Comparison of ENCODE assay signal across 15 cellular contexts in the genomic region with DNA sequence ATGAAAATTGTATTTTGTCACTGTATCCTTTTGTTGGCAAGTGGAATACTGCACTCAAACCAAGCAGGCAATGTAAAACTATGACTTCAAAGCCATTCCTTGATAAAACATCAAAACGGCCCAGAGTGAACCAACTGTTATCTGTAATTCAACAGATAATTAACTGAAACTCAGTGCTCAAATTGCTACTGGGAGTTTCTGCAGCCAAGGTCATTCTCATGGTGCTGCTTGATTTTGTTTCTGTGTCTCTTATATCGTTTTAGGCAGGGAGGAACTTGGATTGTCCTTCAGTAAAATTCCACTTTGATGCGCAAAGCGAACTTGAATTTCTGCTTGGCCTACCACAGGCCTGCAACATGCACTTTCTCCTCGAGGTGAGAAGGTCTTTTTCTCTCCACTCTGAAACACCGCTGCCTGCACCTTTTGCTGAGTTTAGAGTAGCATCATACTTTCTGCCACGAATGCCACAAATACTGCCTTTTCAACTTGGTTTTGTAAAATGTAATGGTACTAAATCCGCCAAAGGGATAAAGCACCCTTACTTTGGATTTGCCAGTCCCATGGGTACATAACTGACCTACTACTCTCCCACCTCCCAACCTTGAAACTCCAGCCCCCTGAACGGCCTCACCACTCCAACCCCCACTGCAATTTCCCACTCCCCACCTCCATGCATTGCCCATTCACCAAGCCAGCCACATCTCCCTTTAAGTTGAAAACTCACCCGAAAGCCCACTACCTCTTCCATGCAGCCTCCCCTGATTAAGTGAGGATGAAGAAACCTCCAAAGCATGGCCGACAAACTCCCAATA.
A peak's percentile ranks its signal among the peaks of the same experiment; 100 is the strongest.
DNase-seq lines count a peak whose midpoint lies in the region; ATAC-seq and TF ChIP-seq lines count a peak whose summit lies in the region.
"Had no signal": no experiment of that assay in that cellular context is flagged by ENCODE, and none has a peak within 500 bp of the region (broad histone marks: within the 10 kb centered on the region; RNA-seq: fewer than 3 reads in every experiment).

No MANE protein-coding gene starts in this region.

- TF ChIP-seq CTCF in mesothelial cell of epicardium (IDR thresholded peaks at IDR 0.05; ENCODE audit: unreplicated experiment) (no peak), mucosa of descending colon (IDR thresholded peaks at IDR 0.05) (no peak)

- H3K9me3 Mint-ChIP-seq in CD8-positive, alpha-beta memory T cell: no peaks in the 10 kb centered on the region
- H3K9me3 Mint-ChIP-seq in activated naive CD8-positive, alpha-beta T cell treated with anti-CD3 and anti-CD28 coated beads for 36 hours: peaks cover 4% of the 10 kb centered on the region
- H3K9me3 Mint-ChIP-seq in mesothelial cell of epicardium: no peaks in the 10 kb centered on the region
- H3K9me3 Mint-ChIP-seq: CD4-positive, alpha-beta T cell had no signal

- H3K36me3 ChIP-seq in CD8-positive, alpha-beta memory T cell (ENCODE audit: insufficient read depth, low read length): no peaks in the 10 kb centered on the region
- H3K36me3 ChIP-seq in HUES48 (ENCODE audit: control insufficient read depth, insufficient read depth, low read length) (no peaks in the 10 kb centered on the region), mucosa of descending colon (ENCODE audit: low read depth) (no peaks in the 10 kb centered on the region)
- H3K36me3 ChIP-seq: esophagus muscularis mucosa, heart left ventricle, tibial artery had no signal

- H3K4me1 ChIP-seq in CD8-positive, alpha-beta memory T cell (ENCODE audit: insufficient read depth, low read length): no peaks in the 10 kb centered on the region
- peaks cover 21% of the 10 kb centered on the region for H3K4me1 ChIP-seq in HUES48 (ENCODE audit: control insufficient read depth, insufficient read depth, low read length)
- H3K4me1 ChIP-seq in mucosa of descending colon (ENCODE audit: low read depth): peaks cover 17% of the 10 kb centered on the region
- H3K4me1 ChIP-seq: psoas muscle had no signal

- peaks cover 0 to 5% (median 0%) of the 10 kb centered on the region in 3 donors for H3K4me1 Mint-ChIP-seq in CD8-positive, alpha-beta memory T cell
- H3K4me1 Mint-ChIP-seq in activated naive CD8-positive, alpha-beta T cell treated with anti-CD3 and anti-CD28 coated beads for 36 hours: peaks cover 23% of the 10 kb centered on the region
- H3K4me1 Mint-ChIP-seq in mesothelial cell of epicardium: peaks cover 35% of the 10 kb centered on the region

- CTCF ChIA-PET in CD8-positive, alpha-beta memory T cell (lab: Charles Lee): no interaction called here

- DNase-seq in CD8-positive, alpha-beta memory T cell: no peak
- no peak for DNase-seq in activated naive CD8-positive, alpha-beta T cell treated with anti-CD3 and anti-CD28 coated beads for 36 hours
- DNase-seq in mesothelial cell of epicardium (ENCODE audit: low spot score in 2 of 2, unreplicated experiment in 2 of 2) (no peak), mucosa of descending colon (no peak), NCI-H2029 treated with DMSO at 0.1 percent for 48 hours (lab: John Stamatoyannopoulos, UW) (no peak), NCI-H1694 treated with DMSO at 0.1 percent for 48 hours (lab: John Stamatoyannopoulos, UW) (no peak)
- no peak for DNase-seq in activated CD4-positive, alpha-beta T cell treated with anti-CD3 and anti-CD28 coated beads, Interleukin-2, amount 50 U/mL, for 48 hours
- DNase-seq: CD4-positive, alpha-beta T cell; heart left ventricle; NCI-H2081; NCI-H774; psoas muscle; tibial artery had no signal

- H3K9me3 ChIP-seq in CD8-positive, alpha-beta memory T cell (ENCODE audit: low read length): no peaks in the 10 kb centered on the region
- H3K9me3 ChIP-seq in HUES48 (ENCODE audit: control insufficient read depth, insufficient read depth, low read length): no peaks in the 10 kb centered on the region
- no peaks in the 10 kb centered on the region for H3K9me3 ChIP-seq in mucosa of descending colon
- H3K9me3 ChIP-seq: esophagus muscularis mucosa, heart left ventricle, psoas muscle, tibial artery had no signal

- no peaks in the 10 kb centered on the region for H3K27me3 ChIP-seq in CD8-positive, alpha-beta memory T cell (ENCODE audit: insufficient read depth, low read length, poor library complexity, severe bottlenecking)
- no peaks in the 10 kb centered on the region for H3K27me3 ChIP-seq in HUES48 (ENCODE audit: control insufficient read depth, insufficient read depth, low read length)
- H3K27me3 ChIP-seq: esophagus muscularis mucosa, heart left ventricle, tibial artery had no signal

- peak overlapping the region; percentile 97 for H3K27ac ChIP-seq in CD8-positive, alpha-beta memory T cell (ENCODE audit: low read depth, low read length)
- peak overlapping the region; percentile 44 for H3K27ac ChIP-seq in HUES48 (ENCODE audit: low read depth, low read length)
- H3K27ac ChIP-seq: esophagus muscularis mucosa, psoas muscle, tibial artery had no signal

- POLR2A ChIA-PET in CD8-positive, alpha-beta memory T cell (lab: Charles Lee): no interaction called here

- H3K27ac Mint-ChIP-seq in CD8-positive, alpha-beta memory T cell: peak overlapping the region in 1 of 8 donors; percentile 4
- peak overlapping the region; percentile 28 for H3K27ac Mint-ChIP-seq in activated naive CD8-positive, alpha-beta T cell treated with anti-CD3 and anti-CD28 coated beads for 36 hours
- peak overlapping the region; percentile 80 for H3K27ac Mint-ChIP-seq in mesothelial cell of epicardium
- H3K27ac Mint-ChIP-seq: CD4-positive, alpha-beta T cell had no signal

- peaks cover 0 to 4% of the 10 kb centered on the region in 2 donors for H3K27me3 Mint-ChIP-seq in CD8-positive, alpha-beta memory T cell
- no peaks in the 10 kb centered on the region for H3K27me3 Mint-ChIP-seq in activated naive CD8-positive, alpha-beta T cell treated with anti-CD3 and anti-CD28 coated beads for 36 hours
- no peaks in the 10 kb centered on the region for H3K27me3 Mint-ChIP-seq in mesothelial cell of epicardium (ENCODE audit: low read depth)
- H3K27me3 Mint-ChIP-seq: CD4-positive, alpha-beta T cell had no signal

- H3K4me3 ChIP-seq in CD8-positive, alpha-beta memory T cell (ENCODE audit: low read length): peak overlapping the region; percentile 14
- H3K4me3 ChIP-seq in HUES48 (ENCODE audit: low read depth, low read length) (no peak overlapping the region), mucosa of descending colon (no peak overlapping the region)
- H3K4me3 ChIP-seq: esophagus muscularis mucosa, heart left ventricle, psoas muscle, tibial artery had no signal

- no peaks in the 10 kb centered on the region for H3K36me3 Mint-ChIP-seq in CD8-positive, alpha-beta memory T cell
- no peaks in the 10 kb centered on the region for H3K36me3 Mint-ChIP-seq in activated naive CD8-positive, alpha-beta T cell treated with anti-CD3 and anti-CD28 coated beads for 36 hours
- no peaks in the 10 kb centered on the region for H3K36me3 Mint-ChIP-seq in mesothelial cell of epicardium

- intact Hi-C loops in mucosa of descending colon (cut with DNase I, micrococcal nuclease): no loop called here

- ATAC-seq in mucosa of descending colon: no peak
- ATAC-seq: heart left ventricle, psoas muscle had no signal

- H3K9ac ChIP-seq in HUES48 (ENCODE audit: low read depth, low read length): no peak overlapping the region

- no peak overlapping the region for H3K4me3 Mint-ChIP-seq in CD8-positive, alpha-beta memory T cell
- no peak overlapping the region for H3K4me3 Mint-ChIP-seq in activated naive CD8-positive, alpha-beta T cell treated with anti-CD3 and anti-CD28 coated beads for 36 hours
- no peak overlapping the region for H3K4me3 Mint-ChIP-seq in mesothelial cell of epicardium
- H3K4me3 Mint-ChIP-seq: CD4-positive, alpha-beta T cell had no signal
